Comparison of ENCODE assay signal across 8 cellular contexts in the genomic region with DNA sequence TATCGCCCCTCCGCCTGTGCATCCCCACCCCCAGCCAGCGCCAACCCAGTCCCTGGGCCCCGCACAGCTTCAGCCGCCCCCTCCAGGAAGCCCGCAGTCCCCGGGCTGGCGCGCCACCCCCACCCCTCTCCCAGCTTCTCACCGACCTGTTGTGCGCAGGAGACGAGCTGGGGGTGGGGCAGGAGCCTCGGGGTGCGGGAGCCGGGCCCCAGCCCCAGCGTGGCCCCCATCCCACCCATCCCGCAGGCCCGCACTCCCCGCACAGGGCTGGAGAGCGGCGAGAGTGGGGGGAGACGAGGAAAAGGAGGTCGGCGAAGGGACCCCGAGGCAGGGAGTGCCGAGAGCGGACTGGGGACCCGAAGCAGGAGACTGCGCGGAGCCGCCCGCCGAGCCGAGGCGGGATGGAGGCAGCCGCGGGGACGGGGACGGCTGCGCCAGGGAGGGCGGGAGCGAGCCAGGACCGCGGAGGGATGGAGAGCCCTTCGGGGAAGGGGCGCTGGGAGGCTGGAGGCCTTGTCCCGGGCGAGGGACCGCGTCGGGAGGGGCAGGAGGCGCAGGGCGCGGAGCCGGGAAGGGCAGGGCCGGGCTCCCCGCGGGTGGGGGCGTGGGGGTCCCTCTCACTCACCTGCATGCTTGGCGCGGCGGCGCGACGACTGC. TPM values are rescaled to one million over a fixed set of nuclear protein-coding genes. Genes with fewer than 3 reads are reported as not detected.
DNase-seq lines count a peak whose midpoint lies in the region; ATAC-seq, FAIRE-seq and TF ChIP-seq lines count a peak whose summit lies in the region.

No MANE protein-coding gene starts in this region.

- CTCF ChIA-PET in CD8-positive, alpha-beta memory T cell (lab: Charles Lee) = interaction anchor here (1.3 kb wide), 1 partner anchor 11 kb away, joined by 3 read pairs; a partner anchor contains a TSS

- intact Hi-C loops in upper lobe of right lung (cut with DNase I) = no loop called here

- POLR2A ChIA-PET in CD8-positive, alpha-beta memory T cell (lab: Charles Lee) = interaction anchor here (1.1 kb wide), 1 partner anchor 11 kb away, joined by 5 read pairs; a partner anchor contains a TSS

- H3K27ac Mint-ChIP-seq in CD8-positive, alpha-beta memory T cell = peak overlapping the region in 2 of 8 donors; percentile 57 to 63

- FAIRE-seq in frontal cortex (lab: Jason Lieb, UNC) = no peak

- peaks cover 25 to 28% (median 27%) of the 10 kb centered on the region in 3 donors for H3K4me1 Mint-ChIP-seq in CD8-positive, alpha-beta memory T cell

- H3K27me3 Mint-ChIP-seq in CD8-positive, alpha-beta memory T cell = peaks cover 53 to 54% of the 10 kb centered on the region in 2 donors

- peaks cover 5% of the 10 kb centered on the region for H3K4me1 ChIP-seq in CD8-positive, alpha-beta memory T cell (ENCODE audit: insufficient read depth, low read length)
- H3K4me1 ChIP-seq in lung (ENCODE audit: control insufficient read depth in 2 of 2, insufficient read depth in 2 of 2, low read length in 2 of 2) (peaks cover 6 to 9% of the 10 kb centered on the region in 2 donors), upper lobe of right lung (peaks cover 11% of the 10 kb centered on the region)

- no peak overlapping the region for H3K4me3 ChIP-seq in CD8-positive, alpha-beta memory T cell (ENCODE audit: low read length)
- H3K4me3 ChIP-seq in cardiac fibroblast (replicated peaks in 1 of 2; ENCODE audit: low read depth in 2 of 2, low read length in 2 of 2) (peak overlapping the region; percentile 35 to 38), lung (peak overlapping the region; percentile 1), upper lobe of right lung (peak overlapping the region; percentile 25)

- no peaks in the 10 kb centered on the region for H3K36me3 ChIP-seq in CD8-positive, alpha-beta memory T cell (ENCODE audit: insufficient read depth, low read length)
- H3K36me3 ChIP-seq in lung (ENCODE audit: control insufficient read depth in 2 of 2, insufficient read depth in 2 of 2, low read length in 2 of 2) = no peaks in the 10 kb centered on the region
- H3K36me3 ChIP-seq in upper lobe of right lung = no peaks in the 10 kb centered on the region

- peak in 1 of 5 donors; percentile 3 for DNase-seq in CD8-positive, alpha-beta memory T cell
- DNase-seq in NCI-H748 treated with DMSO at 0.1 percent for 48 hours (lab: John Stamatoyannopoulos, UW) (peak; percentile 9), cardiac fibroblast (ENCODE audit: low read depth in 2 of 2) (no peak), lung (ENCODE audit: low spot score) (no peak), upper lobe of right lung (peak; percentile 53), frontal cortex (ENCODE audit: low spot score in 2 of 2) (no peak), GDM1 (lab: John Stamatoyannopoulos, UW) (no peak), A172 (ENCODE audit: low spot score) (no peak)

- 1 to 2% methylated on average over 55 to 65 of the region's 65 CpGs for WGBS in lung, 2 donors

- peaks cover 0 to 4% (median 0%) of the 10 kb centered on the region in 5 donors for H3K9me3 Mint-ChIP-seq in CD8-positive, alpha-beta memory T cell

- peak overlapping the region; percentile 61 to 84 (median 75) for H3K4me3 Mint-ChIP-seq in CD8-positive, alpha-beta memory T cell

- no peak for ATAC-seq in lung (ENCODE audit: insufficient read depth, low FRiP score)
- peak; percentile 12 for ATAC-seq in upper lobe of right lung

- H3K27me3 ChIP-seq in CD8-positive, alpha-beta memory T cell (ENCODE audit: insufficient read depth, low read length, poor library complexity, severe bottlenecking) = peaks cover 26% of the 10 kb centered on the region
- H3K27me3 ChIP-seq in lung (ENCODE audit: control insufficient read depth, insufficient read depth) (no peaks in the 10 kb centered on the region), upper lobe of right lung (peaks cover 68% of the 10 kb centered on the region)

- H3K9me3 ChIP-seq in CD8-positive, alpha-beta memory T cell (ENCODE audit: low read length) = no peaks in the 10 kb centered on the region
- peaks cover 0 to 6% of the 10 kb centered on the region in 2 donors for H3K9me3 ChIP-seq in lung (ENCODE audit: control insufficient read depth in 2 of 2, insufficient read depth in 1 of 2, low read length in 1 of 2)
- no peaks in the 10 kb centered on the region for H3K9me3 ChIP-seq in upper lobe of right lung

- H3K27ac ChIP-seq in CD8-positive, alpha-beta memory T cell (ENCODE audit: low read depth, low read length) = no peak overlapping the region
- H3K27ac ChIP-seq in lung (ENCODE audit: low read depth in 1 of 2, low read length in 1 of 2) (no peak overlapping the region), upper lobe of right lung (no peak overlapping the region)

- TF ChIP-seq CTCF in cardiac fibroblast (IDR thresholded peaks at IDR 0.05; ENCODE audit: low read depth, low read length) (no peak), lung (IDR thresholded peaks at IDR 0.05; ENCODE audit: control extremely low read depth, extremely low read depth) (no peak), upper lobe of right lung (IDR thresholded peaks at IDR 0.05) (no peak)

- peaks cover 0 to 2% (median 0%) of the 10 kb centered on the region in 3 donors for H3K36me3 Mint-ChIP-seq in CD8-positive, alpha-beta memory T cell

RNA-seq across cellular contexts. Expression of a gene that starts 0.5 kb away (rescaled TPM):
- under 1 TPM; 0.49 to 0.79 TPM for total RNA-seq in CD8-positive, alpha-beta memory T cell
- polyA plus RNA-seq in CD8-positive, alpha-beta memory T cell = 0.77 TPM
- total RNA-seq in lung = 1 to 10 TPM in 1 of 2 donors, under 1 TPM in 1; 0.25 to 1.4 TPM
- polyA plus RNA-seq in lung = under 1 TPM; 0.23 to 0.37 TPM
- total RNA-seq in upper lobe of right lung = 0.20 TPM
- 1.2 TPM for total RNA-seq in frontal cortex
- 0.24 and 2.3 TPM in 2 replicates for total RNA-seq in A172 (2014; rRNA removed; shearing (Covaris generic))

RNA-seq across cellular contexts. Expression of a gene that starts 10.9 kb away (rescaled TPM):
- 10 to 100 TPM; 58.1 to 63.3 TPM for total RNA-seq in CD8-positive, alpha-beta memory T cell
- 37.2 TPM for polyA plus RNA-seq in CD8-positive, alpha-beta memory T cell
- total RNA-seq in lung = 10 to 100 TPM; 29.2 to 50.8 TPM
- 10 to 100 TPM; 29.0 to 34.4 TPM for polyA plus RNA-seq in lung
- total RNA-seq in upper lobe of right lung = 53.6 TPM
- 12.2 TPM for total RNA-seq in frontal cortex
- 6.4 and 9.2 TPM in 2 replicates for total RNA-seq in A172 (2014; rRNA removed; shearing (Covaris generic))

RNA-seq across cellular contexts. Expression of a gene that starts 23.7 kb away (rescaled TPM):
- total RNA-seq in CD8-positive, alpha-beta memory T cell = 10 to 100 TPM; 48.8 to 49.7 TPM
- 46.2 TPM for polyA plus RNA-seq in CD8-positive, alpha-beta memory T cell
- 10 to 100 TPM; 40.1 to 74.7 TPM for total RNA-seq in lung
- polyA plus RNA-seq in lung = 10 to 100 TPM; 53.4 to 69.0 TPM
- total RNA-seq in upper lobe of right lung = 57.9 TPM
- total RNA-seq in frontal cortex = 24.5 TPM
- 40.7 and 45.7 TPM in 2 replicates for total RNA-seq in A172 (2014; rRNA removed; shearing (Covaris generic))

RNA-seq across cellular contexts. Expression of a gene that starts 37.2 kb away (rescaled TPM):
- 10 to 100 TPM; 17.4 to 18.5 TPM for total RNA-seq in CD8-positive, alpha-beta memory T cell
- polyA plus RNA-seq in CD8-positive, alpha-beta memory T cell = 80.3 TPM
- total RNA-seq in lung = 10 to 100 TPM; 22.4 to 74.3 TPM
- 10 to 100 TPM; 20.3 to 31.7 TPM for polyA plus RNA-seq in lung
- 38.0 TPM for total RNA-seq in upper lobe of right lung
- 81.9 TPM for total RNA-seq in frontal cortex
- total RNA-seq in A172 (2014; rRNA removed; shearing (Covaris generic)) = 23.7 and 27.4 TPM in 2 replicates

RNA-seq across cellular contexts. Expression of a gene that starts 52.8 kb away (rescaled TPM):
- 100 to 1,000 TPM; 141 to 146 TPM for total RNA-seq in CD8-positive, alpha-beta memory T cell
- polyA plus RNA-seq in CD8-positive, alpha-beta memory T cell = 141 TPM
- total RNA-seq in lung = 100 to 1,000 TPM in 1 of 2 donors, 10 to 100 TPM in 1; 95.9 to 160 TPM
- 100 to 1,000 TPM; 169 to 171 TPM for polyA plus RNA-seq in lung
- 118 TPM for total RNA-seq in upper lobe of right lung
- 77.9 TPM for total RNA-seq in frontal cortex
- 168 and 187 TPM in 2 replicates for total RNA-seq in A172 (2014; rRNA removed; shearing (Covaris generic))

Comparison
In these comparisons a context has a peak if more than half of its experiments do, and no peak if none do; other contexts are left out.
1. DNase-seq: peak in NCI-H748 treated with DMSO at 0.1 percent for 48 hours (single experiment) and upper lobe of right lung (single experiment); none in cardiac fibroblast (0 of 2), lung (single experiment), frontal cortex (0 of 2), GDM1 (single experiment) and A172 (single experiment).